In genomic region chr14:34713122-34713680, GRCh38 we compare ENCODE assay signal across 8 cellular contexts. TPM values are rescaled to one million over a fixed set of nuclear protein-coding genes. Genes with fewer than 3 reads are reported as not detected.
A peak's percentile ranks its signal among the peaks of the same experiment; 100 is the strongest.
DNase-seq lines count a peak whose midpoint lies in the region; ATAC-seq, FAIRE-seq and TF ChIP-seq lines count a peak whose summit lies in the region.

No MANE protein-coding gene starts in this region.

- FAIRE-seq in keratinocyte (lab: Jason Lieb, UNC): no peak

- CTCF ChIA-PET in SK-N-SH (lab: Yijun Ruan, JAX): interaction anchor here (1.1 to 5.5 kb wide), 3 partner anchors 10 to 41 kb away, joined by 3 to 56 read pairs (median 24); no protein-coding TSS in a partner anchor

- H3K36me3 Mint-ChIP-seq in activated naive CD8-positive, alpha-beta T cell treated with anti-CD3 and anti-CD28 coated beads, Interleukin-2, amount 50 U/mL, for 24 hours (ENCODE audit: low read depth): peaks cover 11% of the 10 kb centered on the region

- peak overlapping the region; percentile 90 for H3K27ac Mint-ChIP-seq in activated naive CD8-positive, alpha-beta T cell treated with anti-CD3 and anti-CD28 coated beads, Interleukin-2, amount 50 U/mL, for 24 hours

- WGBS in SK-N-SH (ENCODE audit: low lambda C conversion rate): 55% methylated on average over 6 of the region's 6 CpGs
- 56% methylated on average over 6 of the region's 6 CpGs for WGBS in suprapubic skin

- H3K9me1 ChIP-seq in keratinocyte (ENCODE audit: control insufficient read depth, extremely low read depth, insufficient read depth, low read length): no peaks in the 10 kb centered on the region

- H3K27ac ChIP-seq in SK-N-SH (ENCODE audit: low read depth in 2 of 2, low read length in 1 of 2): peak overlapping the region; percentile 90 to 91
- peak overlapping the region; percentile 75 for H3K27ac ChIP-seq in keratinocyte (ENCODE audit: control insufficient read depth, insufficient read depth, low read length)
- peak overlapping the region; percentile 98 for H3K27ac ChIP-seq in suprapubic skin

- peak overlapping the region; percentile 65 for H3K4me2 ChIP-seq in SK-N-SH
- peak overlapping the region; percentile 87 for H3K4me2 ChIP-seq in keratinocyte (ENCODE audit: control insufficient read depth, extremely low read depth, insufficient read depth, low read depth, low read length)

- no peaks in the 10 kb centered on the region for H3K27me3 ChIP-seq in SK-N-SH (ENCODE audit: insufficient read depth)
- no peaks in the 10 kb centered on the region for H3K27me3 ChIP-seq in keratinocyte (ENCODE audit: control insufficient read depth, extremely low read depth, insufficient read depth, low read length)
- no peaks in the 10 kb centered on the region for H3K27me3 ChIP-seq in suprapubic skin

- H3K9me3 Mint-ChIP-seq in activated naive CD8-positive, alpha-beta T cell treated with anti-CD3 and anti-CD28 coated beads, Interleukin-2, amount 50 U/mL, for 24 hours: no peaks in the 10 kb centered on the region

- H3K4me3 ChIP-seq in SK-N-SH (ENCODE audit: low read depth in 2 of 2, low read length in 1 of 2): peak overlapping the region; percentile 68 to 83
- H3K4me3 ChIP-seq in keratinocyte (ENCODE audit: control insufficient read depth in 2 of 3, extremely low read depth in 1 of 3, insufficient read depth in 2 of 3, low read depth in 1 of 3, low read length in 3 of 3): peak overlapping the region; percentile 77 to 92 (median 77)
- peak overlapping the region; percentile 99 for H3K4me3 ChIP-seq in suprapubic skin

- no peak for TF ChIP-seq RAD21 in SK-N-SH (IDR thresholded peaks at IDR 0.05; ENCODE audit: low read length)

- ATAC-seq in SK-N-SH treated with all-trans-retinoic acid at 6 μM for 48 hours (no peak), HG03378 (IDR thresholded peaks at IDR 0.05; ENCODE audit: unreplicated experiment) (no peak)
- ATAC-seq in activated naive CD8-positive, alpha-beta T cell treated with anti-CD3 and anti-CD28 coated beads, Interleukin-2, amount 50 U/mL, for 24 hours: no peak

- H3K4me1 ChIP-seq in SK-N-SH (ENCODE audit: control insufficient read depth in 1 of 2, insufficient read depth in 2 of 2, low read depth in 1 of 2, low read length in 1 of 2) (peaks cover 24 to 27% of the 10 kb centered on the region in 2 experiments), keratinocyte (ENCODE audit: control insufficient read depth, extremely low read depth, insufficient read depth, low read length) (peaks cover 13% of the 10 kb centered on the region), suprapubic skin (peaks cover 45% of the 10 kb centered on the region)

- H3K79me2 ChIP-seq in SK-N-SH (ENCODE audit: insufficient read depth) (peaks cover 53% of the 10 kb centered on the region), keratinocyte (ENCODE audit: control insufficient read depth, insufficient read depth, low read length) (peaks cover 7% of the 10 kb centered on the region)

- 0 out of 2 replicates have a peak, but pooled peaks cover 3% of the 10 kb centered on the region for H4K20me1 ChIP-seq in SK-N-SH (ENCODE audit: insufficient read depth)
- H4K20me1 ChIP-seq in keratinocyte (ENCODE audit: control insufficient read depth, extremely low read depth, insufficient read depth, low read length): no peaks in the 10 kb centered on the region

- H2AFZ ChIP-seq in SK-N-SH (ENCODE audit: low read depth): no peak overlapping the region
- peak overlapping the region; percentile 69 for H2AFZ ChIP-seq in keratinocyte (ENCODE audit: control insufficient read depth, low read length)

- no peak for TF ChIP-seq CTCF in SK-N-SH (IDR thresholded peaks at IDR 0.05)
- no peak for TF ChIP-seq CTCF in keratinocyte (optimal IDR thresholded peaks at IDR 0.05 in 1 of 3, IDR thresholded peaks at IDR 0.05 in 1 of 3, conservative IDR thresholded peaks at IDR 0.05 in 1 of 3; ENCODE audit: extremely low read depth in 1 of 3, insufficient read depth in 2 of 3, low read length in 3 of 3)
- no peak for TF ChIP-seq CTCF in suprapubic skin (IDR thresholded peaks at IDR 0.05)

- POLR2A ChIA-PET in SK-N-SH (lab: Yijun Ruan, JAX): interaction anchor here (1.4 kb wide), 1 partner anchor 13 kb away, joined by 5 read pairs; no protein-coding TSS in a partner anchor

- peaks cover 45% of the 10 kb centered on the region for H3F3A ChIP-seq in SK-N-SH (replicated peaks; ENCODE audit: insufficient read depth)

- no peaks in the 10 kb centered on the region for H3K9me3 ChIP-seq in SK-N-SH
- no peaks in the 10 kb centered on the region for H3K9me3 ChIP-seq in keratinocyte (ENCODE audit: control insufficient read depth, low read depth, low read length)
- H3K9me3 ChIP-seq in suprapubic skin: no peaks in the 10 kb centered on the region

- H3K27me3 Mint-ChIP-seq in activated naive CD8-positive, alpha-beta T cell treated with anti-CD3 and anti-CD28 coated beads, Interleukin-2, amount 50 U/mL, for 24 hours: peaks cover under 1% of the 10 kb centered on the region

- no peaks in the 10 kb centered on the region for H3K9me2 ChIP-seq in SK-N-SH

- dilution Hi-C loops in keratinocyte (cut with MboI; ENCODE audit: extremely low pct_ligation_motif_present, low sequenced_read_pairs): no loop called here

- peaks cover 15 to 25% of the 10 kb centered on the region in 2 experiments for H3K36me3 ChIP-seq in SK-N-SH (replicated peaks in 1 of 2; ENCODE audit: control insufficient read depth in 1 of 2, insufficient read depth in 2 of 2, low read length in 1 of 2)
- H3K36me3 ChIP-seq in keratinocyte (ENCODE audit: control insufficient read depth in 2 of 2, extremely low read depth in 1 of 2, insufficient read depth in 2 of 2, low read length in 2 of 2): peaks cover 0 to 4% of the 10 kb centered on the region in 2 experiments
- no peaks in the 10 kb centered on the region for H3K36me3 ChIP-seq in suprapubic skin

- H3K9ac ChIP-seq in SK-N-SH: peak overlapping the region; percentile 88
- H3K9ac ChIP-seq in keratinocyte (ENCODE audit: control insufficient read depth, extremely low read depth, insufficient read depth, low read length): peak overlapping the region; percentile 80

- peak overlapping the region; percentile 91 for H3K4me3 Mint-ChIP-seq in activated naive CD8-positive, alpha-beta T cell treated with anti-CD3 and anti-CD28 coated beads, Interleukin-2, amount 50 U/mL, for 24 hours

- no peak for TF ChIP-seq POLR2A in suprapubic skin (IDR thresholded peaks at IDR 0.05)

- TF ChIP-seq EP300 in SK-N-SH (IDR thresholded peaks at IDR 0.05; ENCODE audit: borderline replicate concordance in 1 of 2, low read depth in 1 of 2, low read length in 1 of 2): no peak
- no peak for TF ChIP-seq EP300 in suprapubic skin (IDR thresholded peaks at IDR 0.05)

- DNase-seq in SK-N-SH (no peak), keratinocyte (ENCODE audit: low read depth, low spot score) (no peak), suprapubic skin (ENCODE audit: low spot score in 2 of 2) (no peak), NCI-H1694 (lab: John Stamatoyannopoulos, UW) (no peak), mucosa of gallbladder (ENCODE audit: low spot score) (no peak)
- DNase-seq in activated naive CD8-positive, alpha-beta T cell treated with anti-CD3 and anti-CD28 coated beads, Interleukin-2, amount 50 U/mL, for 24 hours: no peak

- H3K4me1 Mint-ChIP-seq in activated naive CD8-positive, alpha-beta T cell treated with anti-CD3 and anti-CD28 coated beads, Interleukin-2, amount 50 U/mL, for 24 hours: peaks cover 25% of the 10 kb centered on the region

TF ChIP-seq in SK-N-SH, 30 proteins besides CTCF, POLR2A, EP300 and RAD21 (continues in another document):
- TF ChIP-seq SMC3 (IDR thresholded peaks at IDR 0.05; ENCODE audit: low read depth, low read length): no peak
- no peak for TF ChIP-seq GABPA (IDR thresholded peaks at IDR 0.05; ENCODE audit: low read depth)
- no peak for TF ChIP-seq FOXM1 (IDR thresholded peaks at IDR 0.05; ENCODE audit: low read depth)
- no peak for TF ChIP-seq USF1 (IDR thresholded peaks at IDR 0.05; ENCODE audit: borderline replicate concordance, low read depth)
- no peak for TF ChIP-seq FOXJ3 (CRISPR knock-in tag; IDR thresholded peaks at IDR 0.05)
- TF ChIP-seq TEAD4 (IDR thresholded peaks at IDR 0.05; ENCODE audit: borderline replicate concordance, insufficient read depth): no peak
- no peak for TF ChIP-seq FOSL2 (IDR thresholded peaks at IDR 0.05; ENCODE audit: borderline replicate concordance, low read depth)

TF ChIP-seq in SK-N-SH treated with all-trans-retinoic acid at 6 μM for 48 hours, 23 proteins besides CTCF, POLR2A, EP300 and RAD21:
- TF ChIP-seq TOX (CRISPR knock-in tag; IDR thresholded peaks at IDR 0.05; ENCODE audit: borderline replicate concordance) (no peak), CSDC2 (CRISPR knock-in tag; IDR thresholded peaks at IDR 0.05) (no peak), ZNF70 (CRISPR knock-in tag; IDR thresholded peaks at IDR 0.05) (no peak), ISL1 (CRISPR knock-in tag; IDR thresholded peaks at IDR 0.05) (no peak), ARNTL (CRISPR knock-in tag; IDR thresholded peaks at IDR 0.05; ENCODE audit: borderline replicate concordance, low read depth) (no peak), ESRRG (CRISPR knock-in tag; IDR thresholded peaks at IDR 0.05) (no peak)

RNA-seq across cellular contexts. Expression of gene CFL2, which starts 1.2 kb away (rescaled TPM):
- polyA plus RNA-seq in SK-N-SH (2012; rRNA removed): 48.1 and 60.9 TPM in 2 replicates
- polyA plus RNA-seq in SK-N-SH (2012; cell fraction: cytosol; rRNA removed): 79.2 and 118 TPM in 2 replicates
- 11.8 and 30.0 TPM in 2 replicates for polyA plus RNA-seq in SK-N-SH (2012; cell fraction: nucleus; rRNA removed)
- 12.3 to 30.5 TPM (median 28.4 TPM) in 3 replicates for polyA plus RNA-seq in keratinocyte
- 7.3 TPM for polyA plus RNA-seq in keratinocyte (2011; ENCODE audit: low read depth)
- polyA plus RNA-seq in keratinocyte (2011; cell fraction: cytosol; rRNA removed): 18.1 and 34.7 TPM in 2 replicates
- polyA plus RNA-seq in keratinocyte (2011; cell fraction: nucleus; rRNA removed): 8.3 and 12.3 TPM in 2 replicates
- 9.9 and 30.5 TPM in 2 replicates for polyA plus RNA-seq in keratinocyte (2012; ENCODE audit: low replicate concordance)
- 6.3 to 29.0 TPM (median 11.2 TPM) in 3 replicates for polyA minus RNA-seq in keratinocyte
- polyA minus RNA-seq in keratinocyte (2011; cell fraction: cytosol; rRNA and poly(A)+ RNA removed): 11.1 TPM
- polyA minus RNA-seq in keratinocyte (2011; cell fraction: nucleus; rRNA and poly(A)+ RNA removed): 3.1 and 9.2 TPM in 2 replicates
- 10 to 100 TPM in 2 of 4 donors, 1 to 10 TPM in 2; 3.7 to 23.9 (median 8.7) TPM for total RNA-seq in suprapubic skin
- 64.3 TPM for total RNA-seq in mucosa of gallbladder
